8 cellular contexts compared by ENCODE assay signal in genomic region chr4:2964077-2964471, GRCh38. TPM values are rescaled to one million over a fixed set of nuclear protein-coding genes. Genes with fewer than 3 reads are reported as not detected.
DNase-seq lines count a peak whose midpoint lies in the region; ATAC-seq and TF ChIP-seq lines count a peak whose summit lies in the region.

No MANE protein-coding gene starts in this region.

- H3K9me3 ChIP-seq in Caco-2 (no peaks in the 10 kb centered on the region), OCI-LY7 (ENCODE audit: low read length) (no peaks in the 10 kb centered on the region)

- intact Hi-C loops in Caco-2 (cut with micrococcal nuclease; ENCODE audit: unreplicated experiment), result loop anchor here (1.0 kb wide), 1 partner anchor 73 kb away; no protein-coding TSS in a partner anchor
- intact Hi-C loops in OCI-LY7 (cut with micrococcal nuclease; ENCODE audit: unreplicated experiment), result loop anchor here (10.0 kb wide), 1 partner anchor 499 kb away; the partner anchor contains the start of gene RNF4

- H3K4me3 Mint-ChIP-seq in Caco-2 (ENCODE audit: unreplicated experiment) (peak overlapping the region; percentile 73), nephron progenitor cell (peak overlapping the region; percentile 93)

- peaks cover 8% of the 10 kb centered on the region for H4K20me1 ChIP-seq in OCI-LY7 (ENCODE audit: insufficient read depth, low read length)

- DNase-seq in Caco-2 (no peak), OCI-LY7 (ENCODE audit: low spot score) (no peak), epithelial cell of esophagus (ENCODE audit: low read depth) (no peak), nephron progenitor cell (peak; percentile 30), cortex of kidney (lab: John Stamatoyannopoulos, UW) (no peak), SHP77 treated with DMSO at 0.1 percent for 48 hours (lab: John Stamatoyannopoulos, UW) (no peak), NCI-H2227 treated with DMSO at 0.1 percent for 48 hours (lab: John Stamatoyannopoulos, UW) (no peak)

- no peaks in the 10 kb centered on the region for H3K9me2 ChIP-seq in OCI-LY7 (ENCODE audit: insufficient read depth, low read length)

- peaks cover 42% of the 10 kb centered on the region for H3K79me2 ChIP-seq in OCI-LY7 (ENCODE audit: insufficient read depth, low read depth, low read length)

- no peaks in the 10 kb centered on the region for H3K9me3 Mint-ChIP-seq in Caco-2 (ENCODE audit: unreplicated experiment)
- H3K9me3 Mint-ChIP-seq in nephron progenitor cell, result no peaks in the 10 kb centered on the region

- H3K4me1 ChIP-seq in Caco-2, result peaks cover 12% of the 10 kb centered on the region
- peaks cover 22% of the 10 kb centered on the region for H3K4me1 ChIP-seq in OCI-LY7 (ENCODE audit: insufficient read depth, low read length, poor library complexity, severe bottlenecking)

- H3K27me3 ChIP-seq in Caco-2 (replicated peaks; ENCODE audit: control insufficient read depth, insufficient read depth, low read length), result no peaks in the 10 kb centered on the region

- H2AFZ ChIP-seq in OCI-LY7 (ENCODE audit: low read length), result peak overlapping the region; percentile 69

- ATAC-seq in GM18907 (IDR thresholded peaks at IDR 0.05; ENCODE audit: unreplicated experiment), result no peak

- BruUV-seq in Caco-2 (replicated peaks; lab: Mats Ljungman, UMichigan) (no TSS peak), OCI-LY7 (replicated peaks; lab: Mats Ljungman, UMichigan) (no TSS peak)

- H3K36me3 Mint-ChIP-seq in Caco-2 (ENCODE audit: insufficient read depth, unreplicated experiment), result peaks cover 19% of the 10 kb centered on the region
- peaks cover 9% of the 10 kb centered on the region for H3K36me3 Mint-ChIP-seq in nephron progenitor cell (ENCODE audit: low read depth)

- POLR2A ChIA-PET in Caco-2 (lab: Charles Lee), result no interaction called here
- POLR2A ChIA-PET in OCI-LY7 (lab: Charles Lee), result interaction anchor here (0.6 to 1.5 kb wide), 11 partner anchors 10 to 1492 kb away, joined by 3 to 6 read pairs (median 4); partner anchors contain the start of gene CFAP99

- H3K4me2 ChIP-seq in OCI-LY7 (ENCODE audit: low read length), result peak overlapping the region; percentile 89

- TF ChIP-seq CTCF in Caco-2 (IDR thresholded peaks at IDR 0.05; ENCODE audit: insufficient read depth in 1 of 2, low read depth in 1 of 2, low read length in 1 of 2, severe bottlenecking in 1 of 2, unreplicated experiment in 1 of 2) (no peak), OCI-LY7 (conservative IDR thresholded peaks at IDR 0.05; ENCODE audit: low read length) (no peak), epithelial cell of esophagus (IDR thresholded peaks at IDR 0.05; ENCODE audit: insufficient read depth, low read depth, low read length, missing control alignments) (no peak), nephron progenitor cell (IDR thresholded peaks at IDR 0.05) (no peak)

- H3K36me3 ChIP-seq in Caco-2 (ENCODE audit: control insufficient read depth, insufficient read depth, low read length) (no peaks in the 10 kb centered on the region), OCI-LY7 (ENCODE audit: insufficient read depth, low read length) (peaks cover 20% of the 10 kb centered on the region)

- H3K27ac ChIP-seq in OCI-LY7 (ENCODE audit: low read depth, low read length, poor library complexity, severe bottlenecking), result no peak overlapping the region

- H3K27me3 Mint-ChIP-seq in Caco-2 (ENCODE audit: insufficient read depth, unreplicated experiment) (no peaks in the 10 kb centered on the region), nephron progenitor cell (ENCODE audit: low read depth, poor library complexity) (peaks cover 6% of the 10 kb centered on the region)

- H3K4me3 ChIP-seq in Caco-2 (ENCODE audit: low read depth, low read length), result peak overlapping the region; percentile 96
- H3K4me3 ChIP-seq in OCI-LY7 (ENCODE audit: low read depth, low read length, poor library complexity, severe bottlenecking), result peak overlapping the region; percentile 83
- H3K4me3 ChIP-seq in epithelial cell of esophagus (ENCODE audit: low read length), result peak overlapping the region; percentile 69

- CTCF ChIA-PET in Caco-2 (lab: Charles Lee), result interaction anchor here (0.7 to 1.5 kb wide), 9 partner anchors 10 to 171 kb away, joined by 3 to 14 read pairs (median 4); partner anchors contain the start of gene SH3BP2
- CTCF ChIA-PET in OCI-LY7 (lab: Charles Lee; ENCODE audit: unreplicated experiment), result no interaction called here

- peaks cover 14% of the 10 kb centered on the region for H3K4me1 Mint-ChIP-seq in Caco-2 (ENCODE audit: low read depth, unreplicated experiment)
- H3K4me1 Mint-ChIP-seq in nephron progenitor cell, result peaks cover 48% of the 10 kb centered on the region

- peak overlapping the region; percentile 44 for H3K27ac Mint-ChIP-seq in Caco-2 (ENCODE audit: unreplicated experiment)
- H3K27ac Mint-ChIP-seq in nephron progenitor cell, result no peak overlapping the region

RNA-seq across cellular contexts. Expression of gene GRK4, which starts 0.7 kb away (rescaled TPM):
- total RNA-seq in Caco-2 (2022), result 6.8 and 7.1 TPM in 2 replicates
- total RNA-seq in OCI-LY7 (2014; rRNA removed; shearing (Covaris generic)), result 5.3 and 6.5 TPM in 2 replicates
- total RNA-seq in OCI-LY7 (2022), result 8.9 and 9.1 TPM in 2 replicates

RNA-seq across cellular contexts. Expression of gene NOP14, which starts 0.9 kb away (rescaled TPM):
- total RNA-seq in Caco-2 (2022) (55.2 and 60.5 TPM in 2 replicates), OCI-LY7 (2022) (56.7 and 66.2 TPM in 2 replicates)
- total RNA-seq in OCI-LY7 (2014; rRNA removed; shearing (Covaris generic)), result 31.7 and 35.9 TPM in 2 replicates
